ENCODE assay signal across 6 cellular contexts in genomic region chr11:65569164-65569972, GRCh38. TPM values are rescaled to one million over a fixed set of nuclear protein-coding genes. Genes with fewer than 3 reads are reported as not detected.
DNase-seq lines count a peak whose midpoint lies in the region; ATAC-seq and TF ChIP-seq lines count a peak whose summit lies in the region.

No MANE protein-coding gene starts in this region.

- DNase-seq in NCI-H774 (lab: John Stamatoyannopoulos, UW) (peak; percentile 60), testis (no peak), NCI-H526 (lab: John Stamatoyannopoulos, UW) (no peak), kidney glomerular epithelial cell (lab: John Stamatoyannopoulos, UW) (no peak)

- peaks cover 8 to 80% (median 37%) of the 10 kb centered on the region in 3 donors for H3K4me1 ChIP-seq in gastroesophageal sphincter
- H3K4me1 ChIP-seq in testis, result peaks cover 33% of the 10 kb centered on the region

- peak; percentile 3 for ATAC-seq in GM18498 (IDR thresholded peaks at IDR 0.05; ENCODE audit: unreplicated experiment)
- peak; percentile 6 for ATAC-seq in gastroesophageal sphincter

- intact Hi-C loops in testis (cut with DNase I; ENCODE audit: low total_unique reads), result no loop called here

- no peaks in the 10 kb centered on the region for H3K9me3 ChIP-seq in gastroesophageal sphincter
- H3K9me3 ChIP-seq in testis, result no peaks in the 10 kb centered on the region

- WGBS in gastroesophageal sphincter (ENCODE audit: low coverage in 1 of 2), 2 donors, result 7 to 24% methylated on average over 10 to 20 of the region's 28 CpGs
- 4 to 7% methylated on average over 27 to 28 of the region's 28 CpGs for WGBS in testis, 2 donors

- TF ChIP-seq EP300 in gastroesophageal sphincter (IDR thresholded peaks at IDR 0.05), result no peak

- peak overlapping the region; percentile 61 to 96 for H3K4me3 ChIP-seq in gastroesophageal sphincter
- peak overlapping the region; percentile 75 to 93 for H3K4me3 ChIP-seq in testis

- peak overlapping the region; percentile 62 to 99 (median 98) for H3K27ac ChIP-seq in gastroesophageal sphincter
- H3K27ac ChIP-seq in testis, result peak overlapping the region; percentile 88 to 89

- H3K36me3 ChIP-seq in gastroesophageal sphincter (no peaks in the 10 kb centered on the region), testis (ENCODE audit: low read depth, missing control alignments) (no peaks in the 10 kb centered on the region)

- TF ChIP-seq CTCF in gastroesophageal sphincter (IDR thresholded peaks at IDR 0.05) (no peak), testis (IDR thresholded peaks at IDR 0.05) (no peak)

- TF ChIP-seq POLR2A in gastroesophageal sphincter (IDR thresholded peaks at IDR 0.05) (no peak), testis (IDR thresholded peaks at IDR 0.05) (no peak)

- H3K27me3 ChIP-seq in gastroesophageal sphincter (no peaks in the 10 kb centered on the region), testis (no peaks in the 10 kb centered on the region)

RNA-seq across cellular contexts. Expression of gene ZNRD2, which starts 0.9 kb away (rescaled TPM):
- total RNA-seq in gastroesophageal sphincter, result 10 to 100 TPM; 38.4 to 73.5 (median 43.5) TPM
- 10 to 100 TPM; 67.7 to 79.6 TPM for total RNA-seq in testis
- polyA plus RNA-seq in testis (ENCODE audit: insufficient read depth, low read depth, low replicate concordance), result 77.6 TPM

RNA-seq across cellular contexts. Expression of gene FAM89B, which starts 3.0 kb away (rescaled TPM):
- total RNA-seq in gastroesophageal sphincter (10 to 100 TPM; 36.6 to 68.3 (median 55.0) TPM), testis (10 to 100 TPM; 59.9 to 63.2 TPM)
- polyA plus RNA-seq in testis (ENCODE audit: insufficient read depth, low read depth, low replicate concordance), result 25.8 TPM

RNA-seq across cellular contexts. Expression of gene EHBP1L1, which starts 6.5 kb away (rescaled TPM):
- total RNA-seq in gastroesophageal sphincter (100 to 1,000 TPM; 172 to 329 (median 202) TPM), testis (10 to 100 TPM; 51.0 to 66.8 TPM)
- 20.5 TPM for polyA plus RNA-seq in testis (ENCODE audit: insufficient read depth, low read depth, low replicate concordance)

RNA-seq across cellular contexts. Expression of gene LTBP3, which starts 11.2 kb away (rescaled TPM):
- total RNA-seq in gastroesophageal sphincter, result 100 to 1,000 TPM in 3 of 4 donors, 10 to 100 TPM in 1; 90.6 to 173 (median 139) TPM
- total RNA-seq in testis, result 100 to 1,000 TPM; 112 to 126 TPM
- polyA plus RNA-seq in testis (ENCODE audit: insufficient read depth, low read depth, low replicate concordance), result 58.1 TPM

RNA-seq across cellular contexts. Expression of gene KCNK7, which starts 26.2 kb away (rescaled TPM):
- 1 to 10 TPM in 1 of 4 donors, under 1 TPM in 2, not detected in 1; 0.40 to 1.5 (median 0.93) TPM for total RNA-seq in gastroesophageal sphincter
- total RNA-seq in testis, result 1 to 10 TPM in 1 of 2 donors, under 1 TPM in 1; 0.99 to 2.5 TPM
- polyA plus RNA-seq in testis (ENCODE audit: insufficient read depth, low read depth, low replicate concordance), result 0.26 TPM
